Comparison of ENCODE assay signal across 19 cellular contexts in the genomic region with DNA sequence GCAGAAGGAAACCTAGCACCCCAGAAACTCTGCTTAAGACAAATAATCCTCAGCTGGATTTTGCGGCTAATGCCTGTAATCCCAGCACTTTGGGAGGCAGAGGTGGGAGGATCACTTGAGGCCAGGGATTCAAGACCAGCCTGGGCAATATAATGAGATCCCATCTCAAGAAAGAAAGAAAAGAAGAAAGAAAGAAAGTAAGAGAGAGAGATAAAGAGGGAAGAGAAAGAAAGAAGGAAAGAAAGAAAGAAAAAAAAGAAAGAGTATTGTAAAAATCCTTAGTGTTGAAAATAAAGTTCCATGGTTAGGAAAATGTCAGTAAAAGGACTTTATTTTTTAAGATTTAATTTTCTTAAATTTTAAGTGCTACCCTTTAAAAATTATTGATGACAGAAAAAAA. TPM values are rescaled to one million over a fixed set of nuclear protein-coding genes. Genes with fewer than 3 reads are reported as not detected.
A peak's percentile ranks its signal among the peaks of the same experiment; 100 is the strongest.
DNase-seq lines count a peak whose midpoint lies in the region; ATAC-seq, FAIRE-seq and TF ChIP-seq lines count a peak whose summit lies in the region.
"Had no signal": no experiment of that assay in that cellular context is flagged by ENCODE, and none has a peak within 500 bp of the region (broad histone marks: within the 10 kb centered on the region; RNA-seq: fewer than 3 reads in every experiment).

No MANE protein-coding gene starts in this region.

- H3K4me1 Mint-ChIP-seq in effector memory CD8-positive, alpha-beta T cell (ENCODE audit: low read depth in 2 of 2), result peaks cover 22 to 33% of the 10 kb centered on the region in 2 donors
- H3K4me1 Mint-ChIP-seq in progenitor cell of endocrine pancreas (ENCODE audit: low read depth), result peaks cover 4% of the 10 kb centered on the region

- H3K4me1 ChIP-seq in A549, result peaks cover 21% of the 10 kb centered on the region

- DNase-seq in A549 (ENCODE audit: low read depth in 1 of 2, low spot score in 1 of 2) (no peak), HT-29 (ENCODE audit: low spot score) (peak; percentile 5), progenitor cell of endocrine pancreas (ENCODE audit: low spot score, unreplicated experiment) (no peak), NCI-H526 treated with DMSO at 0.1 percent for 48 hours (lab: John Stamatoyannopoulos, UW) (no peak), T1000 (lab: John Stamatoyannopoulos, UW) (no peak)
- DNase-seq in effector memory CD8-positive, alpha-beta T cell, result no peak
- DNase-seq: COR-L47; Kasumi-1; NCI-H1105 treated with DMSO at 0.1 percent for 48 hours; NCI-H187; NCI-H2171 treated with DMSO at 0.1 percent for 48 hours; NCI-H524; NK-92 treated with Interleukin-12 subunit alpha and Interleukin-12 subunit beta, amount 100 ng/mL, for 24 hours had no signal

- CTCF ChIA-PET in A549 (lab: Yijun Ruan, JAX), result no interaction called here

- TF ChIP-seq RAD21 in A549 (conservative IDR thresholded peaks at IDR 0.05 in 1 of 2, IDR thresholded peaks at IDR 0.05 in 1 of 2), result no peak

- WGBS in A549 (ENCODE audit: missing lambda C conversion rate), result 100% methylated on average over 1 of the region's 1 CpG

- no peaks in the 10 kb centered on the region for H3K9me3 Mint-ChIP-seq in effector memory CD8-positive, alpha-beta T cell
- H3K9me3 Mint-ChIP-seq in progenitor cell of endocrine pancreas (ENCODE audit: low read depth), result peaks cover 3% of the 10 kb centered on the region

- H3K27ac ChIP-seq in A549, result peak overlapping the region; percentile 1 to 46
- H3K27ac ChIP-seq: C4-2B, SK-N-MC had no signal

- H3K4me3 Mint-ChIP-seq in effector memory CD8-positive, alpha-beta T cell, result no peak overlapping the region
- no peak overlapping the region for H3K4me3 Mint-ChIP-seq in progenitor cell of endocrine pancreas (ENCODE audit: low read depth)

- no peaks in the 10 kb centered on the region for H3K27me3 Mint-ChIP-seq in effector memory CD8-positive, alpha-beta T cell
- H3K27me3 Mint-ChIP-seq in progenitor cell of endocrine pancreas, result no peaks in the 10 kb centered on the region

- no peak for TF ChIP-seq CTCF in A549 (IDR thresholded peaks at IDR 0.05)
- no peak for TF ChIP-seq CTCF in progenitor cell of endocrine pancreas (IDR thresholded peaks at IDR 0.05; ENCODE audit: unreplicated experiment)

- no peaks in the 10 kb centered on the region for H3K9me3 ChIP-seq in A549

- no peak for TF ChIP-seq EP300 in A549 (IDR thresholded peaks at IDR 0.05)

- H3K27ac Mint-ChIP-seq in effector memory CD8-positive, alpha-beta T cell, result peak overlapping the region; percentile 62 to 95
- peak overlapping the region; percentile 62 for H3K27ac Mint-ChIP-seq in progenitor cell of endocrine pancreas

- peak overlapping the region; percentile 29 for H3K4me2 ChIP-seq in A549

- ATAC-seq in A549 (no peak), HG03469 (IDR thresholded peaks at IDR 0.05; ENCODE audit: unreplicated experiment) (no peak), GM19395 (IDR thresholded peaks at IDR 0.05; ENCODE audit: unreplicated experiment) (no peak)
- ATAC-seq in effector memory CD8-positive, alpha-beta T cell (replicated peaks), result no peak

- no peak overlapping the region for H3K4me3 ChIP-seq in A549
- H3K4me3 ChIP-seq: SK-N-MC had no signal

- H3K36me3 Mint-ChIP-seq in effector memory CD8-positive, alpha-beta T cell (ENCODE audit: insufficient read depth), result peaks cover 3% of the 10 kb centered on the region
- no peaks in the 10 kb centered on the region for H3K36me3 Mint-ChIP-seq in progenitor cell of endocrine pancreas (ENCODE audit: insufficient read depth)

- TF ChIP-seq POLR2A in A549 (IDR thresholded peaks at IDR 0.05; ENCODE audit: low read length), result no peak

- POLR2A ChIA-PET in A549 (lab: Yijun Ruan, JAX), result no interaction called here

- FAIRE-seq in A549 (lab: Jason Lieb, UNC), result no peak
- FAIRE-seq: A204.1, GM12891 had no signal

TF ChIP-seq in A549, 52 proteins besides CTCF, POLR2A, EP300 and RAD21:
- TF ChIP-seq HOXB13 (CRISPR knock-in tag; IDR thresholded peaks at IDR 0.05; ENCODE audit: low read depth) (no peak), HDAC2 (IDR thresholded peaks at IDR 0.05) (no peak), EHF (CRISPR knock-in tag; IDR thresholded peaks at IDR 0.05) (no peak), ESRRA (IDR thresholded peaks at IDR 0.05; ENCODE audit: borderline replicate concordance, low read length) (no peak), CBX8 (IDR thresholded peaks at IDR 0.05) (no peak), CHD2 (IDR thresholded peaks at IDR 0.05; ENCODE audit: low read length, partially characterized antibody) (no peak), TP53 (CRISPR knock-in tag; IDR thresholded peaks at IDR 0.05) (no peak), JUN (IDR thresholded peaks at IDR 0.05) (no peak), ZSCAN20 (CRISPR knock-in tag; IDR thresholded peaks at IDR 0.05) (no peak), CEBPB (IDR thresholded peaks at IDR 0.05) (no peak), KDM5A (IDR thresholded peaks at IDR 0.05) (no peak), EHMT2 (IDR thresholded peaks at IDR 0.05; ENCODE audit: low read depth) (no peak), NR3C1 (IDR thresholded peaks at IDR 0.05) (no peak)
- TF ChIP-seq, protein P1, sequence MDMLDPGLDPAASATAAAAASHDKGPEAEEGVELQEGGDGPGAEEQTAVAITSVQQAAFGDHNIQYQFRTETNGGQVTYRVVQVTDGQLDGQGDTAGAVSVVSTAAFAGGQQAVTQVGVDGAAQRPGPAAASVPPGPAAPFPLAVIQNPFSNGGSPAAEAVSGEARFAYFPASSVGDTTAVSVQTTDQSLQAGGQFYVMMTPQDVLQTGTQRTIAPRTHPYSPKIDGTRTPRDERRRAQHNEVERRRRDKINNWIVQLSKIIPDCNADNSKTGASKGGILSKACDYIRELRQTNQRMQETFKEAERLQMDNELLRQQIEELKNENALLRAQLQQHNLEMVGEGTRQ (IDR thresholded peaks at IDR 0.05), result no peak

RNA-seq across cellular contexts. Expression of a gene that starts 13.8 kb away (rescaled TPM):
- polyA plus RNA-seq in A549 (2011; rRNA removed), result 40.4 and 55.0 TPM in 2 replicates
- polyA plus RNA-seq in A549 (2012; cell fraction: cytosol; rRNA removed), result 5.3 and 6.0 TPM in 2 replicates
- polyA plus RNA-seq in A549 (2012; cell fraction: nucleus; rRNA removed), result 5.1 and 6.2 TPM in 2 replicates
- 23.3 to 26.9 TPM (median 24.2 TPM) in 3 replicates for polyA plus RNA-seq in A549 (2017; fragmentation: RNase III; extraction: RNeasy Plus Mini Kit Qiagen cat#74134 plus additional on column Dnase treatment)
- 32.8 and 41.9 TPM in 2 replicates for polyA minus RNA-seq in A549 (2011; rRNA and poly(A)+ RNA removed)
- total RNA-seq in HT-29 (2014; rRNA removed; shearing (Covaris generic)), result 21.5 and 40.4 TPM in 2 replicates
- total RNA-seq in progenitor cell of endocrine pancreas, result 49.9 and 52.4 TPM in 2 replicates

RNA-seq across cellular contexts. Expression of a gene that starts 54.9 kb away (rescaled TPM):
- polyA plus RNA-seq in A549 (2011; rRNA removed) (39.2 and 66.4 TPM in 2 replicates), A549 (2017; fragmentation: RNase III; extraction: RNeasy Plus Mini Kit Qiagen cat#74134 plus additional on column Dnase treatment) (46.1 to 48.0 TPM (median 47.6 TPM) in 3 replicates)
- polyA plus RNA-seq in A549 (2012; cell fraction: cytosol; rRNA removed), result 20.6 TPM in 2 replicates
- 21.2 and 35.4 TPM in 2 replicates for polyA plus RNA-seq in A549 (2012; cell fraction: nucleus; rRNA removed)
- 21.4 and 21.9 TPM in 2 replicates for polyA minus RNA-seq in A549 (2011; rRNA and poly(A)+ RNA removed)
- 24.4 and 32.3 TPM in 2 replicates for total RNA-seq in HT-29 (2014; rRNA removed; shearing (Covaris generic))
- 48.0 and 49.3 TPM in 2 replicates for total RNA-seq in progenitor cell of endocrine pancreas
